8 cellular contexts compared by ENCODE assay signal in the genomic region with DNA sequence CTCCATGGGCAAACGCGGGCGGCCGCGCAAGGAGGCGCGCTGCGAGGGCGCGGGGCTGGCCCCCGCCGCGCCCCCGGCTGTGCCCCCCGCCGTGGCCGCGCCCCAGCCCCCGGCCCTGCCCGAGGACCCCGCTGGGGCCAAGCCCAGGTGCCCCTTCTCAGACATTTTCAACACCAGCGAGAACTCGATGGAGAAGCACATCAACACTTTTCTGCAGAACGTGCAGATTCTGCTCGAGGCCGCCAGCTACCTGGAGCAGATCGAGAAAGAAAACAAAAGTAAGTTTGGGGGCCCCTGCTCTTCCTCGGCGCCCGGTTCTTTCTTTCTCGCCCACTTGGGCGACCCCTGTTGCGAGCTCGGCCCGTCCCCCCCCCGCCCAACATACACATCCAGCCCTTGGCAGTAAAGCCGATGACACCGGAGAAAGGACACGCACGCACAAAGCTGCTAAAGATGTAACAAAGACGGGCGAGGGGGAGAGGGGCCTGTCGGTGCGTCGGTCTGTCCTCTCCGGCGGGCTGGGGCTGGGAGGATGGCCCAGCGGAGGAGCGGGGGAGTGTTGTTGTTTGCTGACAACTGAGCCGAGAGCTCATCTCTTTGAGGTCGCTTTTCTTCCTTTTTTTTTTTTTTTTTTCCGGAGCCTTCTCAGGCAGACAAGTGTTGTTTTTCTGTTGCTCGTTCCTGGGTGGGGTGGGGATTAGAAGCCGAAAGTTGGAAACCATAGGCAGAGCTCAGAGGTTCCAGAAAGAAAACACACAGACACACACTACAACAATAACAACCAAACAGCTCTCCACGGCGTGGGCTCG. TPM values are rescaled to one million over a fixed set of nuclear protein-coding genes. Genes with fewer than 3 reads are reported as not detected.
DNase-seq lines count a peak whose midpoint lies in the region; ATAC-seq, FAIRE-seq and TF ChIP-seq lines count a peak whose summit lies in the region.

No MANE protein-coding gene starts in this region.

- H3K4me1 Mint-ChIP-seq in immature natural killer cell: peaks cover 45 to 52% of the 10 kb centered on the region in 2 donors

- H3K27ac Mint-ChIP-seq in immature natural killer cell: peak overlapping the region; percentile 41 to 79 (median 72)

- H3K27ac ChIP-seq in SU-DHL-6 (ENCODE audit: low read depth, low read length) (peak overlapping the region; percentile 36), GM12878 (ENCODE audit: control insufficient read depth, insufficient read depth) (no peak overlapping the region)

- no peaks in the 10 kb centered on the region for H3K36me3 Mint-ChIP-seq in immature natural killer cell

- H3K27me3 ChIP-seq in SU-DHL-6 (ENCODE audit: low read length) (no peaks in the 10 kb centered on the region), GM12878 (replicated peaks in 1 of 2; ENCODE audit: control insufficient read depth in 2 of 2, insufficient read depth in 2 of 2, low read length in 1 of 2) (peaks cover 4 to 8% of the 10 kb centered on the region in 2 experiments; a peak in 3 of 4 replicates)

- ATAC-seq in GM12878 (no peak; the same call in 2 of the 3 replicates), HG02970 (IDR thresholded peaks at IDR 0.05; ENCODE audit: low FRiP score, unreplicated experiment) (no peak)

- no peak for TF ChIP-seq RAD21 in GM12878 (IDR thresholded peaks at IDR 0.05; ENCODE audit: insufficient read depth, low read depth, low read length)

- H3K4me3 ChIP-seq in SU-DHL-6 (ENCODE audit: insufficient read depth, low read length, poor library complexity, severe bottlenecking): peak overlapping the region; percentile 64
- H3K4me3 ChIP-seq in GM12878: peak overlapping the region; percentile 90

- H3F3A ChIP-seq in SU-DHL-6 (ENCODE audit: insufficient read depth): peaks cover 22% of the 10 kb centered on the region

- TF ChIP-seq CTCF in SU-DHL-6 (IDR thresholded peaks at IDR 0.05; ENCODE audit: insufficient read depth, low read length, poor library complexity, severe bottlenecking) (no peak), GM12878 (IDR thresholded peaks at IDR 0.05 in 2 of 3, conservative IDR thresholded peaks at IDR 0.05 in 1 of 3; ENCODE audit: control insufficient read depth in 2 of 3, extremely low read depth in 1 of 3, insufficient read depth in 1 of 3, low read depth in 3 of 3, low read length in 3 of 3) (no peak)

- H3K79me2 ChIP-seq in SU-DHL-6 (ENCODE audit: insufficient read depth, low read length): no peaks in the 10 kb centered on the region
- no peaks in the 10 kb centered on the region; the same call in 1 of the 2 replicates for H3K79me2 ChIP-seq in GM12878 (ENCODE audit: control insufficient read depth, insufficient read depth, low read length)

- TF ChIP-seq POLR2A in GM12878 (IDR thresholded peaks at IDR 0.05; ENCODE audit: low read depth, low read length): no peak

- intact Hi-C loops in GM12878 (cut with micrococcal nuclease; ENCODE audit: unreplicated experiment): loop anchor here (2.0 kb wide), 1 partner anchor 71 kb away; no protein-coding TSS in a partner anchor

- POLR2A ChIA-PET in GM12878 (lab: Charles Lee): interaction anchor here (0.6 to 1.1 kb wide), 7 partner anchors 9 to 71 kb away, joined by 3 to 11 read pairs (median 4); no protein-coding TSS in a partner anchor

- peak overlapping the region; percentile 93 to 98 (median 93) for H3K4me3 Mint-ChIP-seq in immature natural killer cell

- H3K9ac ChIP-seq in SU-DHL-6 (ENCODE audit: low read length) (peak overlapping the region; percentile 56), GM12878 (ENCODE audit: control insufficient read depth, insufficient read depth, low read length) (peak overlapping the region; percentile 31; the same call in 1 of the 2 replicates)

- in situ Hi-C loops in GM12878 (cut with MboI): no loop called here

- H3K27me3 Mint-ChIP-seq in immature natural killer cell (ENCODE audit: low read depth in 3 of 3): peaks cover 17 to 42% (median 36%) of the 10 kb centered on the region in 3 donors

- H3K9me3 Mint-ChIP-seq in immature natural killer cell: peaks cover 0 to 4% (median 0%) of the 10 kb centered on the region in 6 donors

- no peaks in the 10 kb centered on the region for H4K20me1 ChIP-seq in SU-DHL-6 (ENCODE audit: low read depth, low read length)
- no peaks in the 10 kb centered on the region for H4K20me1 ChIP-seq in GM12878 (ENCODE audit: control insufficient read depth, insufficient read depth)

- no peaks in the 10 kb centered on the region for H3K9me2 ChIP-seq in SU-DHL-6 (replicated peaks; ENCODE audit: insufficient read depth, low read length)

- CTCF ChIA-PET in GM12878 (lab: Yijun Ruan, JAX): interaction anchor here (0.9 to 11.0 kb wide), 12 partner anchors 8 to 324 kb away, joined by 3 to 62 read pairs (median 5); no protein-coding TSS in a partner anchor

- DNase-seq in GM03348 (ENCODE audit: low spot score) (peak; percentile 64), HPDE6-E6E7 (ENCODE audit: extremely low spot score) (peak; percentile 19), GM12878 (ENCODE audit: low read depth, low spot score) (no peak), immature natural killer cell (peak; percentile 31 to 48 (median 40)), putamen (ENCODE audit: low spot score) (no peak)
- DNase-seq in stimulated activated CD4-positive, alpha-beta T cell treated with anti-CD3 and anti-CD28 coated beads, Interleukin-15, amount 100 ng/mL, for 24 hours: peak; percentile 61

- BruUV-seq in GM12878 (replicated peaks; lab: Mats Ljungman, UMichigan): no TSS peak

- no peaks in the 10 kb centered on the region for H3K36me3 ChIP-seq in SU-DHL-6 (ENCODE audit: low read length)
- H3K36me3 ChIP-seq in GM12878 (ENCODE audit: control insufficient read depth in 2 of 2, insufficient read depth in 2 of 2, low read length in 1 of 2): no peaks in the 10 kb centered on the region

- H2AFZ ChIP-seq in SU-DHL-6 (ENCODE audit: low read depth, low read length, severe bottlenecking): peak overlapping the region; percentile 72
- peak overlapping the region; percentile 72 for H2AFZ ChIP-seq in GM12878 (ENCODE audit: control insufficient read depth, low read depth, low read length)

- H3K9me3 ChIP-seq in SU-DHL-6 (ENCODE audit: insufficient read depth, low read length) (no peaks in the 10 kb centered on the region), GM12878 (replicated peaks; ENCODE audit: control insufficient read depth, insufficient read depth, low read length) (no peaks in the 10 kb centered on the region)

- SMC1A ChIA-PET in GM12878 (lab: Charles Lee; ENCODE audit: uncharacterized antibody, unreplicated experiment): interaction anchor here (0.6 to 8.8 kb wide), 17 partner anchors 14 to 324 kb away, joined by 3 to 67 read pairs (median 4); no protein-coding TSS in a partner anchor

- peak overlapping the region; percentile 95 for H3K4me2 ChIP-seq in SU-DHL-6 (ENCODE audit: low read depth, low read length, poor library complexity, severe bottlenecking)
- H3K4me2 ChIP-seq in GM12878 (ENCODE audit: control insufficient read depth, insufficient read depth): peak overlapping the region; percentile 99

- RAD21 ChIA-PET in GM12878 (lab: Charles Lee; ENCODE audit: unreplicated experiment): interaction anchor here (0.5 to 4.4 kb wide), 14 partner anchors 9 to 99 kb away, joined by 3 to 34 read pairs (median 5); a partner anchor contains a TSS

- peaks cover 10% of the 10 kb centered on the region; the same call in 1 of the 2 replicates for H3K4me1 ChIP-seq in GM12878 (ENCODE audit: control insufficient read depth, insufficient read depth, low read length)

- no peak for FAIRE-seq in GM12878 (lab: Jason Lieb, UNC)

- 0% methylated on average over 29 of the region's 57 CpGs for WGBS in GM12878 (ENCODE audit: insufficient coverage, insufficient replicate concordance, low lambda C conversion rate, missing lambda C conversion rate)

- no peak for TF ChIP-seq EP300 in GM12878 (IDR thresholded peaks at IDR 0.05; ENCODE audit: borderline replicate concordance in 1 of 2, control insufficient read depth in 1 of 2, low read depth in 2 of 2, low read length in 2 of 2)

TF ChIP-seq in GM12878, 131 proteins besides CTCF, POLR2A, EP300 and RAD21 (continues in another document):
- TF ChIP-seq ZNF207 (IDR thresholded peaks at IDR 0.05; ENCODE audit: borderline replicate concordance) (no peak), ZNF384 (IDR thresholded peaks at IDR 0.05; ENCODE audit: borderline replicate concordance, low read depth, low read length) (peak; percentile 67)
- TF ChIP-seq, protein P1, sequence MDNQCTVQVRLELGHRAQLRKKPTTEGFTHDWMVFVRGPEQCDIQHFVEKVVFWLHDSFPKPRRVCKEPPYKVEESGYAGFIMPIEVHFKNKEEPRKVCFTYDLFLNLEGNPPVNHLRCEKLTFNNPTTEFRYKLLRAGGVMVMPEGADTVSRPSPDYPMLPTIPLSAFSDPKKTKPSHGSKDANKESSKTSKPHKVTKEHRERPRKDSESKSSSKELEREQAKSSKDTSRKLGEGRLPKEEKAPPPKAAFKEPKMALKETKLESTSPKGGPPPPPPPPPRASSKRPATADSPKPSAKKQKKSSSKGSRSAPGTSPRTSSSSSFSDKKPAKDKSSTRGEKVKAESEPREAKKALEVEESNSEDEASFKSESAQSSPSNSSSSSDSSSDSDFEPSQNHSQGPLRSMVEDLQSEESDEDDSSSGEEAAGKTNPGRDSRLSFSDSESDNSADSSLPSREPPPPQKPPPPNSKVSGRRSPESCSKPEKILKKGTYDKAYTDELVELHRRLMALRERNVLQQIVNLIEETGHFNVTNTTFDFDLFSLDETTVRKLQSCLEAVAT (IDR thresholded peaks at IDR 0.05): peak; percentile 52

RNA-seq across cellular contexts. Expression of a gene that starts 0.6 kb away (rescaled TPM):
- total RNA-seq in GM12878 (2013; cell fraction: nucleolus; rRNA removed): 10.3 and 11.5 TPM in 2 replicates
- total RNA-seq in GM12878 (2014; rRNA removed) (0.23 and 0.49 TPM in 2 replicates), GM12878 (2014; rRNA removed; fragmentation: Illumina TruSeq; extraction: Trizol) (0.37 and 0.58 TPM in 2 replicates), GM12878 (2021) (0.35 and 0.74 TPM in 2 replicates)
- 4.1 TPM for polyA plus RNA-seq in GM12878 (2011; ENCODE audit: low read depth)
- polyA plus RNA-seq in GM12878 (2011; rRNA removed) (8.0 and 12.1 TPM in 2 replicates), GM12878 (2014; fragmentation: Illumina TruSeq; extraction: Trizol) (0.46 and 1.1 TPM in 2 replicates), GM12878 (2014; fragmentation: Nextera tagmentation; extraction: Ambion mirVana) (under 1 TPM; 0.26 to 0.37 TPM), GM12878 (2014; rRNA removed) (0.24 and 0.63 TPM in 2 replicates), GM12878 (2016; fragmentation: Nextera tagmentation; extraction: Ambion mirVana) (under 1 TPM; 0.34 to 0.50 TPM), immature natural killer cell (10 to 100 TPM in 1 of 3 donors, 1 to 10 TPM in 2; 7.1 to 11.4 (median 9.7) TPM)
- polyA plus RNA-seq in GM12878 (2011; cell fraction: cytosol; rRNA removed): 2.8 and 4.0 TPM in 2 replicates
- 1.7 and 3.4 TPM in 2 replicates for polyA plus RNA-seq in GM12878 (2011; cell fraction: nucleus; rRNA removed)
- 6.0 and 14.3 TPM in 2 replicates for polyA plus RNA-seq in GM12878 (2012)
- 3.9 and 4.8 TPM in 2 replicates for polyA minus RNA-seq in GM12878 (2011; rRNA and poly(A)+ RNA removed)
- polyA minus RNA-seq in GM12878 (2011; cell fraction: cytosol; rRNA and poly(A)+ RNA removed): 2.3 and 3.5 TPM in 2 replicates
- polyA minus RNA-seq in GM12878 (2011; cell fraction: nucleus; rRNA and poly(A)+ RNA removed): 2.5 and 2.8 TPM in 2 replicates

Comparison
In these comparisons a context has a peak if more than half of its experiments do, and no peak if none do; other contexts are left out.
1. DNase-seq: peak in GM03348 (single experiment), HPDE6-E6E7 (single experiment), immature natural killer cell (3 of 3) and stimulated activated CD4-positive, alpha-beta T cell treated with anti-CD3 and anti-CD28 coated beads, Interleukin-15, amount 100 ng/mL, for 24 hours (single experiment); none in GM12878 (single experiment) and putamen (single experiment).